In the genomic region with DNA sequence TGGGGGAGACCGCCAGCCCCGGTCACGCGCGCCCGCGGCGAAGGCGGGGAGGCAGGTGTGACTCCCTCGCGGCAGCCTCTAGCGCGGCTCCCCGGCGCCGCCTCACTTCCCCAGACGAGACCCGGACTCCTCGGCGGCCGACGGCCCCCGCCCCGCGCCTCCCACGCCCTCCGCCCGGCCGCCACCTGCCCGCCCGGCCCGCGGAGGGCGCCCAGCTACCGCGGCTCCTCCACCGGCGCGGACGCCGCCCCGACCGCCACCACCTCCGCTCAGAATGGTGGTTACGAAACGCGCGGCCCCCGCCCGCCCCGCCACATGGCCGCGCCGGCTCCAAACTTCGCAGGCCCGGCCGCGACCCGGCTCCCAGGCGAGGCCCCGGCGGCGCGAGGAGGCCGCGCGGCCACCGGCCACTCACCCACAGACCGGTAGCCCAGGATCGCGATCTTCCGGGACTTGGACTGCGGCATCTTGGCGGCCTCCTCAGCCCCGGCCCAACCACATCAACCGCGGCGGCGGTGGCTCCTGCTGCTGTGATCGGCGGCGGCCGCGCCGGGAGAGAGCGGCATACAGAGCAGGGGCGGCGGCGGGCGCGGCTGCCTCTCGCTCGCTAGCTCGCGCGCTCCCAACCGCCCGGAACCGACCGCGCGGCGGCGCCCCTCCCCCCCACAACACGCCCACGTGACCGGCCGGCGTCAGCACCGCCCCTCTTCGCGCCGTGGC, we compare ENCODE assay signal across 1 cellular context.
TF ChIP-seq lines count a peak whose summit lies in the region.

No MANE protein-coding gene starts in this region.

TF ChIP-seq in HepG2, 621 proteins besides CTCF, POLR2A, EP300 and RAD21 (continued from another document):
- TF ChIP-seq, protein P1, sequence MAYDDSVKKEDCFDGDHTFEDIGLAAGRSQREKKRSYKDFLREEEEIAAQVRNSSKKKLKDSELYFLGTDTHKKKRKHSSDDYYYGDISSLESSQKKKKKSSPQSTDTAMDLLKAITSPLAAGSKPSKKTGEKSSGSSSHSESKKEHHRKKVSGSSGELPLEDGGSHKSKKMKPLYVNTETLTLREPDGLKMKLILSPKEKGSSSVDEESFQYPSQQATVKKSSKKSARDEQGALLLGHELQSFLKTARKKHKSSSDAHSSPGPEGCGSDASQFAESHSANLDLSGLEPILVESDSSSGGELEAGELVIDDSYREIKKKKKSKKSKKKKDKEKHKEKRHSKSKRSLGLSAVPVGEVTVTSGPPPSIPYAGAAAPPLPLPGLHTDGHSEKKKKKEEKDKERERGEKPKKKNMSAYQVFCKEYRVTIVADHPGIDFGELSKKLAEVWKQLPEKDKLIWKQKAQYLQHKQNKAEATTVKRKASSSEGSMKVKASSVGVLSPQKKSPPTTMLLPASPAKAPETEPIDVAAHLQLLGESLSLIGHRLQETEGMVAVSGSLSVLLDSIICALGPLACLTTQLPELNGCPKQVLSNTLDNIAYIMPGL (CRISPR knock-in tag; IDR thresholded peaks at IDR 0.05; ENCODE audit: borderline replicate concordance in 1 of 2, low read depth in 1 of 2), result 0 out of 4 replicates have a peak, but pooled peaks of 1 of the 2 experiments have one; percentile 14
- peak; percentile 37; the same call in 1 of the 2 replicates for TF ChIP-seq SALL1 (CRISPR knock-in tag; IDR thresholded peaks at IDR 0.05)
- TF ChIP-seq, protein P2, sequence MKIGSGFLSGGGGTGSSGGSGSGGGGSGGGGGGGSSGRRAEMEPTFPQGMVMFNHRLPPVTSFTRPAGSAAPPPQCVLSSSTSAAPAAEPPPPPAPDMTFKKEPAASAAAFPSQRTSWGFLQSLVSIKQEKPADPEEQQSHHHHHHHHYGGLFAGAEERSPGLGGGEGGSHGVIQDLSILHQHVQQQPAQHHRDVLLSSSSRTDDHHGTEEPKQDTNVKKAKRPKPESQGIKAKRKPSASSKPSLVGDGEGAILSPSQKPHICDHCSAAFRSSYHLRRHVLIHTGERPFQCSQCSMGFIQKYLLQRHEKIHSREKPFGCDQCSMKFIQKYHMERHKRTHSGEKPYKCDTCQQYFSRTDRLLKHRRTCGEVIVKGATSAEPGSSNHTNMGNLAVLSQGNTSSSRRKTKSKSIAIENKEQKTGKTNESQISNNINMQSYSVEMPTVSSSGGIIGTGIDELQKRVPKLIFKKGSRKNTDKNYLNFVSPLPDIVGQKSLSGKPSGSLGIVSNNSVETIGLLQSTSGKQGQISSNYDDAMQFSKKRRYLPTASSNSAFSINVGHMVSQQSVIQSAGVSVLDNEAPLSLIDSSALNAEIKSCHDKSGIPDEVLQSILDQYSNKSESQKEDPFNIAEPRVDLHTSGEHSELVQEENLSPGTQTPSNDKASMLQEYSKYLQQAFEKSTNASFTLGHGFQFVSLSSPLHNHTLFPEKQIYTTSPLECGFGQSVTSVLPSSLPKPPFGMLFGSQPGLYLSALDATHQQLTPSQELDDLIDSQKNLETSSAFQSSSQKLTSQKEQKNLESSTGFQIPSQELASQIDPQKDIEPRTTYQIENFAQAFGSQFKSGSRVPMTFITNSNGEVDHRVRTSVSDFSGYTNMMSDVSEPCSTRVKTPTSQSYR (CRISPR knock-in tag; IDR thresholded peaks at IDR 0.05; ENCODE audit: borderline replicate concordance), result peak; percentile 30; the same call in 1 of the 2 replicates
- TF ChIP-seq ZMYM4 (CRISPR knock-in tag; IDR thresholded peaks at IDR 0.05), result peak; percentile 34; the same call in 1 of the 2 replicates
- TF ChIP-seq TAF1 (CRISPR knock-in tag; IDR thresholded peaks at IDR 0.05), result peak; percentile 51; the same call in 1 of the 2 replicates
- peak; percentile 5; the same call in 1 of the 2 replicates for TF ChIP-seq CEBPB (IDR thresholded peaks at IDR 0.05; ENCODE audit: borderline replicate concordance, low read depth, low read length)
